ENCODE assay signal across 20 cellular contexts in genomic region chr11:21931436-21932101, GRCh38.
A peak's percentile ranks its signal among the peaks of the same experiment; 100 is the strongest.
DNase-seq lines count a peak whose midpoint lies in the region; ATAC-seq, FAIRE-seq and TF ChIP-seq lines count a peak whose summit lies in the region.
"Had no signal": no experiment of that assay in that cellular context is flagged by ENCODE, and none has a peak within 500 bp of the region (broad histone marks: within the 10 kb centered on the region; RNA-seq: fewer than 3 reads in every experiment).

No MANE protein-coding gene starts in this region.

- no peak overlapping the region for H3K9ac ChIP-seq in HepG2 (ENCODE audit: insufficient read depth, low read depth, low read length)
- H3K9ac ChIP-seq in K562 (ENCODE audit: insufficient read depth in 1 of 2, low read depth in 2 of 2, low read length in 2 of 2) = no peak overlapping the region
- H3K9ac ChIP-seq: BLaER1 treated with 17β-estradiol and CSF1 and Interleukin-3, amounts not matched to agents 10 nM and 100 nM had no signal

- H3K4me1 ChIP-seq in HepG2 (ENCODE audit: insufficient read depth, low read length) (no peaks in the 10 kb centered on the region), right lobe of liver (no peaks in the 10 kb centered on the region), K562 (replicated peaks in 1 of 2; ENCODE audit: control insufficient read depth in 2 of 2, insufficient read depth in 2 of 2, low read length in 2 of 2) (no peaks in the 10 kb centered on the region)
- H3K4me1 ChIP-seq: BLaER1 treated with 17β-estradiol and CSF1 and Interleukin-3, amounts not matched to agents 10 nM and 100 nM; HAP-1 had no signal

- FAIRE-seq in HepG2 (lab: Jason Lieb, UNC) (no peak), K562 (lab: Jason Lieb, UNC) (no peak)
- FAIRE-seq: GM12891, GM19239 had no signal

- H3K79me2 ChIP-seq in HepG2 (ENCODE audit: insufficient read depth, low read length) (no peaks in the 10 kb centered on the region), K562 (ENCODE audit: control insufficient read depth, insufficient read depth, low read length) (no peaks in the 10 kb centered on the region)

- no peaks in the 10 kb centered on the region for H3K9me1 ChIP-seq in K562 (ENCODE audit: control insufficient read depth, insufficient read depth, low read length)

- no peaks in the 10 kb centered on the region for H3K36me3 ChIP-seq in HepG2 (replicated peaks in 1 of 2; ENCODE audit: control insufficient read depth in 1 of 2, insufficient read depth in 2 of 2, low read length in 2 of 2)
- no peaks in the 10 kb centered on the region for H3K36me3 ChIP-seq in right lobe of liver
- no peaks in the 10 kb centered on the region for H3K36me3 ChIP-seq in K562 (ENCODE audit: control insufficient read depth, insufficient read depth, low read length)
- H3K36me3 ChIP-seq: HAP-1 had no signal

- H3K9me3 ChIP-seq in HepG2 (ENCODE audit: low read length) (no peaks in the 10 kb centered on the region), right lobe of liver (no peaks in the 10 kb centered on the region), K562 (replicated peaks; ENCODE audit: control insufficient read depth, insufficient read depth, low read depth, low read length) (no peaks in the 10 kb centered on the region)
- H3K9me3 ChIP-seq: BLaER1 treated with 17β-estradiol and CSF1 and Interleukin-3, amounts not matched to agents 10 nM and 100 nM; HAP-1 had no signal

- WGBS in HepG2 (ENCODE audit: low lambda C conversion rate) = 65% methylated on average over 10 of the region's 11 CpGs
- WGBS in right lobe of liver (ENCODE audit: insufficient coverage, low coverage, low lambda C conversion rate, missing lambda C conversion rate) = 79% methylated on average over 11 of the region's 11 CpGs
- WGBS in K562 (ENCODE audit: insufficient coverage, low coverage, missing lambda C conversion rate) = 11% methylated on average over 11 of the region's 11 CpGs

- no peak for ATAC-seq in HepG2
- no peak for ATAC-seq in right lobe of liver
- no peak for ATAC-seq in K562
- ATAC-seq: CD8-positive, alpha-beta T cell had no signal

- H3K27me3 ChIP-seq in HepG2 (ENCODE audit: control insufficient read depth in 1 of 2, insufficient read depth in 2 of 2, low read length in 2 of 2) = no peaks in the 10 kb centered on the region
- H3K27me3 ChIP-seq in right lobe of liver = no peaks in the 10 kb centered on the region
- H3K27me3 ChIP-seq in K562 (ENCODE audit: control insufficient read depth in 2 of 2, insufficient read depth in 2 of 2, low read length in 2 of 2) = no peaks in the 10 kb centered on the region
- H3K27me3 ChIP-seq: BLaER1 treated with 17β-estradiol and CSF1 and Interleukin-3, amounts not matched to agents 10 nM and 100 nM had no signal

- H3K27ac ChIP-seq in HepG2 (ENCODE audit: extremely low read length, insufficient read depth, low read length) = no peak overlapping the region
- H3K27ac ChIP-seq in right lobe of liver = no peak overlapping the region
- H3K27ac ChIP-seq in K562 (ENCODE audit: extremely low read depth, low read depth, low read length) = no peak overlapping the region
- H3K27ac ChIP-seq: 22Rv1; BLaER1 treated with 17β-estradiol and CSF1 and Interleukin-3, amounts not matched to agents 10 nM and 100 nM had no signal

- intact Hi-C loops in HepG2 (cut with micrococcal nuclease; ENCODE audit: unreplicated experiment) (no loop called here), right lobe of liver (cut with DNase I) (loop anchor here in 1 of 2 donors (10.0 kb wide), 1 partner anchor 193 kb away; no protein-coding TSS in a partner anchor), K562 (cut with micrococcal nuclease) (no loop called here)

- BruUV-seq in HepG2 (replicated peaks; lab: Mats Ljungman, UMichigan) (no TSS peak), K562 (replicated peaks; lab: Mats Ljungman, UMichigan) (no TSS peak)

- H3K4me2 ChIP-seq in HepG2 (ENCODE audit: low read depth, low read length) = no peak overlapping the region
- H3K4me2 ChIP-seq in K562 (ENCODE audit: insufficient read depth, low read length) = no peak overlapping the region
- H3K4me2 ChIP-seq: BLaER1 treated with 17β-estradiol and CSF1 and Interleukin-3, amounts not matched to agents 10 nM and 100 nM had no signal

- CTCF ChIA-PET in HepG2 (lab: Yijun Ruan, JAX; ENCODE audit: low intra/inter-chr PET ratio, low total read pairs) = no interaction called here
- CTCF ChIA-PET in K562 (lab: Yijun Ruan, JAX; ENCODE audit: low intra/inter-chr PET ratio) = no interaction called here
- CTCF ChIA-PET in GM10248 (lab: Yijun Ruan, JAX) = interaction anchor here (1.1 kb wide), 1 partner anchor 199 kb away, joined by 3 read pairs; no protein-coding TSS in a partner anchor

- TF ChIP-seq RAD21 in HepG2 (CRISPR knock-in tag; IDR thresholded peaks at IDR 0.05) (no peak), K562 (CRISPR knock-in tag; conservative IDR thresholded peaks at IDR 0.05 in 1 of 2, IDR thresholded peaks at IDR 0.05 in 1 of 2) (no peak)

- H3K4me3 ChIP-seq in HepG2 (replicated peaks in 1 of 3; ENCODE audit: insufficient read depth in 1 of 3, low read depth in 2 of 3, low read length in 3 of 3) = no peak overlapping the region
- H3K4me3 ChIP-seq in right lobe of liver = no peak overlapping the region
- H3K4me3 ChIP-seq in K562 = no peak overlapping the region
- H3K4me3 ChIP-seq: BLaER1 treated with 17β-estradiol and CSF1 and Interleukin-3, amounts not matched to agents 10 nM and 100 nM; HAP-1 had no signal

- POLR2A ChIA-PET in HepG2 (lab: Yijun Ruan, JAX) = no interaction called here
- POLR2A ChIA-PET in K562 (lab: Yijun Ruan, JAX) = no interaction called here
- POLR2A ChIA-PET in GM10248 (lab: Yijun Ruan, JAX) = interaction anchor here (0.5 kb wide), 1 partner anchor 377 kb away, joined by 3 read pairs; no protein-coding TSS in a partner anchor

- in situ Hi-C loops in HepG2 (cut with HindIII; ENCODE audit: extremely low pct_ligation_motif_present, low pct_unique_long_range_greater_than_20kb) = no loop called here
- in situ Hi-C loops in K562 (cut with MboI) = no loop called here

- H2AFZ ChIP-seq in HepG2 (ENCODE audit: low read length) (no peak overlapping the region), K562 (ENCODE audit: low read depth, low read length) (no peak overlapping the region)

- no peaks in the 10 kb centered on the region for H4K20me1 ChIP-seq in HepG2 (ENCODE audit: insufficient read depth, low read length)
- no peaks in the 10 kb centered on the region for H4K20me1 ChIP-seq in K562 (replicated peaks; ENCODE audit: control insufficient read depth, insufficient read depth, low read length)
- H4K20me1 ChIP-seq: BLaER1 treated with 17β-estradiol and CSF1 and Interleukin-3, amounts not matched to agents 10 nM and 100 nM had no signal

- DNase-seq in HepG2 (ENCODE audit: low spot score) (no peak), right lobe of liver (no peak), K562 (ENCODE audit: extremely low read depth in 1 of 4, low spot score in 3 of 4) (no peak), kidney tubule cell (ENCODE audit: low spot score) (peak; percentile 3), 8988T (no peak), GM10248 (ENCODE audit: extremely low spot score) (no peak), HT-29 (ENCODE audit: low spot score) (no peak)
- DNase-seq: CD8-positive, alpha-beta T cell; COR-L47; DMS 273 treated with DMSO at 0.1 percent for 48 hours; DMS53; DND-41; EL; IMR-90; KBM-7 had no signal

- no peak for TF ChIP-seq CTCF in HepG2 (CRISPR knock-in tag; IDR thresholded peaks at IDR 0.05)
- no peak for TF ChIP-seq CTCF in right lobe of liver (IDR thresholded peaks at IDR 0.05)
- no peak for TF ChIP-seq CTCF in K562 (IDR thresholded peaks at IDR 0.05 in 2 of 3, conservative IDR thresholded peaks at IDR 0.05 in 1 of 3; ENCODE audit: insufficient read depth in 2 of 3, low read depth in 1 of 3, low read length in 3 of 3)
- no peak for TF ChIP-seq CTCF in GM10248 (IDR thresholded peaks at IDR 0.05; ENCODE audit: control extremely low read depth, extremely low read depth, low read depth, missing control alignments)

- TF ChIP-seq POLR2A in HepG2 (IDR thresholded peaks at IDR 0.05; ENCODE audit: insufficient read depth in 1 of 2, low read depth in 2 of 2, low read length in 2 of 2) (no peak), right lobe of liver (IDR thresholded peaks at IDR 0.05) (no peak), K562 (conservative IDR thresholded peaks at IDR 0.05) (no peak)

- TF ChIP-seq EP300 in HepG2 (IDR thresholded peaks at IDR 0.05; ENCODE audit: low read depth in 2 of 2, low read length in 2 of 2) = no peak
- TF ChIP-seq EP300 in HepG2 (CRISPR knock-in tag; IDR thresholded peaks at IDR 0.05; ENCODE audit: borderline replicate concordance) = no peak
- no peak for TF ChIP-seq EP300 in K562 (IDR thresholded peaks at IDR 0.05; ENCODE audit: low read length)

TF ChIP-seq in HepG2, 621 proteins besides CTCF, POLR2A, EP300 and RAD21 (continues in another document):
- no peak for TF ChIP-seq ESRRA (CRISPR knock-in tag; IDR thresholded peaks at IDR 0.05; ENCODE audit: low read depth)
- TF ChIP-seq MAFK (conservative IDR thresholded peaks at IDR 0.05 in 1 of 2, IDR thresholded peaks at IDR 0.05 in 1 of 2; ENCODE audit: low read length in 2 of 2) = peak; percentile 41 to 63; a peak in 3 of 4 replicates
- TF ChIP-seq ZNF784 (CRISPR knock-in tag; IDR thresholded peaks at IDR 0.05; ENCODE audit: borderline replicate concordance) = no peak
- TF ChIP-seq ZNF773 (CRISPR knock-in tag; IDR thresholded peaks at IDR 0.05; ENCODE audit: borderline replicate concordance) = no peak
- no peak for TF ChIP-seq ZIK1 (CRISPR knock-in tag; IDR thresholded peaks at IDR 0.05; ENCODE audit: borderline replicate concordance, low read depth)

TF ChIP-seq in K562, 482 proteins besides CTCF, POLR2A, EP300 and RAD21 (continues in another document):
- no peak for TF ChIP-seq MYBL2 (IDR thresholded peaks at IDR 0.05; ENCODE audit: low read depth)
- TF ChIP-seq MYBL2 (CRISPR knock-in tag; IDR thresholded peaks at IDR 0.05; ENCODE audit: borderline replicate concordance) = no peak
- no peak for TF ChIP-seq ZNF146 (CRISPR knock-in tag; IDR thresholded peaks at IDR 0.05; ENCODE audit: unreplicated experiment)
- TF ChIP-seq ZFP91 (CRISPR knock-in tag; IDR thresholded peaks at IDR 0.05) = no peak
- TF ChIP-seq ZNF121 (CRISPR knock-in tag; conservative IDR thresholded peaks at IDR 0.05) = no peak
- no peak for TF ChIP-seq ZNF175 (CRISPR knock-in tag; IDR thresholded peaks at IDR 0.05; ENCODE audit: low read depth)

Comparison
In these comparisons a context has a peak if more than half of its experiments do, and no peak if none do; other contexts are left out.
1. Of the 241 proteins assayed by ChIP-seq in both HepG2 and K562: peak only in HepG2: MAFF and MAFK; only in K562: none; in both: none; in neither: 239.